ENCODE assay signal across 8 cellular contexts in the genomic region with DNA sequence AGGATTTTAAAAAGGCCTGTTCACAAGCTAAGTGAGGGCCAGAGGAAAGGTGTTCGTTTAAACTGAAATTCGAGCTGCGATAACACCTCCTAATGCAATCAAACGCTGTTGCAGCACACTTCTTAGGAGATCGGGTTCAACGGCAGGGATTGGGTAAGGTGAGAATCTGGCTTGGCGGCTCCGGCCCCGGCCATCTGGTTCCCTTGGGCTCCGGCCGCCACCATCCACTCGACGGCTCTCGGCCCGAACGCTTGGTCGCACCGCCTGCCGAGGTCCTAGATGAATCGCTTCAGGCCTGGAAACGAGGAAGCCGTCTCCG.
A peak's percentile ranks its signal among the peaks of the same experiment; 100 is the strongest.
DNase-seq lines count a peak whose midpoint lies in the region; ATAC-seq and TF ChIP-seq lines count a peak whose summit lies in the region.

No MANE protein-coding gene starts in this region.

- H3K27me3 Mint-ChIP-seq in nephron progenitor cell (ENCODE audit: low read depth, poor library complexity): no peaks in the 10 kb centered on the region

- H3K4me3 ChIP-seq in epithelial cell of esophagus (ENCODE audit: low read length): peak overlapping the region; percentile 85

- peak overlapping the region; percentile 100 for H3K27ac Mint-ChIP-seq in nephron progenitor cell

- CTCF ChIA-PET in RWPE1 (lab: Yijun Ruan, JAX): interaction anchor here (0.6 to 0.8 kb wide), 4 partner anchors 21 to 1156 kb away, joined by 3 to 6 read pairs (median 4); no protein-coding TSS in a partner anchor

- peak overlapping the region; percentile 98 for H3K4me3 Mint-ChIP-seq in nephron progenitor cell

- POLR2A ChIA-PET in RWPE1 (lab: Yijun Ruan, JAX; ENCODE audit: low non-redundant PET): interaction anchor here (0.7 to 0.8 kb wide), 2 partner anchors 16 to 269 kb away, joined by 3 read pairs; no protein-coding TSS in a partner anchor

- DNase-seq in COLO668 (lab: John Stamatoyannopoulos, UW; ENCODE audit: unreplicated experiment): peak; percentile 76
- DNase-seq in RWPE1 (ENCODE audit: low spot score): peak; percentile 26
- DNase-seq in epithelial cell of esophagus (ENCODE audit: low read depth): peak; percentile 58
- peak; percentile 74 for DNase-seq in nephron progenitor cell
- DNase-seq in MV-4-11 (lab: John Stamatoyannopoulos, UW): no peak
- DNase-seq in kidney tubule cell (ENCODE audit: low spot score): no peak

- peaks cover 47% of the 10 kb centered on the region for H3K4me1 Mint-ChIP-seq in nephron progenitor cell

- TF ChIP-seq CTCF in RWPE1 (conservative IDR thresholded peaks at IDR 0.05; ENCODE audit: low read depth) (no peak), epithelial cell of esophagus (IDR thresholded peaks at IDR 0.05; ENCODE audit: insufficient read depth, low read depth, low read length, missing control alignments) (no peak), nephron progenitor cell (IDR thresholded peaks at IDR 0.05) (no peak)

- H3K27ac ChIP-seq in RWPE1: peak overlapping the region; percentile 96

- no peaks in the 10 kb centered on the region for H3K9me3 Mint-ChIP-seq in nephron progenitor cell

- peak; percentile 35 for ATAC-seq in GM19455 (IDR thresholded peaks at IDR 0.05; ENCODE audit: unreplicated experiment)
- ATAC-seq in HG03565 (IDR thresholded peaks at IDR 0.05; ENCODE audit: unreplicated experiment): peak; percentile 3

- peaks cover 27% of the 10 kb centered on the region for H3K36me3 Mint-ChIP-seq in nephron progenitor cell (ENCODE audit: low read depth)

Comparison
In these comparisons a context has a peak if more than half of its experiments do, and no peak if none do; other contexts are left out.
1. DNase-seq: peak in COLO668 (single experiment), RWPE1 (single experiment), epithelial cell of esophagus (single experiment) and nephron progenitor cell (single experiment); none in MV-4-11 (single experiment) and kidney tubule cell (single experiment).